In the genomic region with DNA sequence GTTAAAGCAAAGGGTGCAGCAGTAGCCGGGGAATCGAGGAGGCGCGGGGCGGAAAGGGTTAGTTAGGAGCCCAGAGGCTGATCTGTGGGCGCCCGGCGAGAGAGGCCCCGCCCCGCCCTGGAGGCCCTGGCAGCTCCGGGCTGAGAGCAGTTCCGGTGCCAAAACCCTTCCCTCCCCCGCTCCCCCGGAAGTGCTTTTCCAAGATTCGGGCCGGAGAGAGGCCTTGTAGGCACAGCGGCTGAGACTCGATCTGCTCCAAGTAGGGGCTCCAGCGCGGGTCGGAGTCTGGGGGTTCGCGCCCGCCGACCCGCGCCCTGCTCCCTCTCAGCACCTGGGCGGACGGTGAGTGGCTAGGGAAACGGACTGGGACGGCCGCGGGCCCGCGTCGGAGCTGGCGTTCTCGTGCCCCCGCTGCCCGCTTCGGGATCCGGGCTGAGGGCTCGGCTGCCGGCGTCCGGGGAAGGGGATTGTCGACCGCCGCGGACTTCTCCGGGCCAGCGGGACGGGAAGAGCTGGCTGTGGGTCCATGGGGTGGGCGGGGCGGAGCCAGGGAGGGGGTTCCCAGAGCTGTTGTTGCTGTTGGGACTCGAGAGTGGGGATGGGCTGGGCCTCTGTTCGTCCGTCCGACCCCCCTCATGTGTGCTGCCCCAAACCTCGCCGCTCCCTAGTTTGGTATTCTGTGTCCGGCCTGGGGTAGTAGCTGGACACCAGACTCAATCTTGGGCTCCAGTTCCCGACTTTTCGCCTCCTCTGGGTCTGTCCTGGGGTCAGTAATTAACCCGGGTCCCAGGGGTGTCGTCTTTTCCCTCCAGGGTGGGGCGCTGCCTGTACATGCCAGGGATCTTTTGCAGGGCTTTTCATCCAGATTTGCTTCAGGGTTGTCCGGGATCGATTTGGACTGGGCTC, we compare ENCODE assay signal across 8 cellular contexts. TPM values are rescaled to one million over a fixed set of nuclear protein-coding genes. Genes with fewer than 3 reads are reported as not detected.
A peak's percentile ranks its signal among the peaks of the same experiment; 100 is the strongest.
DNase-seq lines count a peak whose midpoint lies in the region; ATAC-seq and TF ChIP-seq lines count a peak whose summit lies in the region.

A gene with protein sequence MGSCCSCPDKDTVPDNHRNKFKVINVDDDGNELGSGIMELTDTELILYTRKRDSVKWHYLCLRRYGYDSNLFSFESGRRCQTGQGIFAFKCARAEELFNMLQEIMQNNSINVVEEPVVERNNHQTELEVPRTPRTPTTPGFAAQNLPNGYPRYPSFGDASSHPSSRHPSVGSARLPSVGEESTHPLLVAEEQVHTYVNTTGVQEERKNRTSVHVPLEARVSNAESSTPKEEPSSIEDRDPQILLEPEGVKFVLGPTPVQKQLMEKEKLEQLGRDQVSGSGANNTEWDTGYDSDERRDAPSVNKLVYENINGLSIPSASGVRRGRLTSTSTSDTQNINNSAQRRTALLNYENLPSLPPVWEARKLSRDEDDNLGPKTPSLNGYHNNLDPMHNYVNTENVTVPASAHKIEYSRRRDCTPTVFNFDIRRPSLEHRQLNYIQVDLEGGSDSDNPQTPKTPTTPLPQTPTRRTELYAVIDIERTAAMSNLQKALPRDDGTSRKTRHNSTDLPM (plus strand): TSS at position 200 of the 906 bp plus-strand sequence. CDS start 98,643 bp downstream, outside the sequence.

- H3K27me3 ChIP-seq in OCI-LY1 (ENCODE audit: insufficient read depth, low read length) = no peaks in the 10 kb centered on the region

- peak; percentile 55 for DNase-seq in DMS 273 treated with DMSO at 0.1 percent for 48 hours (lab: John Stamatoyannopoulos, UW)
- peak; percentile 95 for DNase-seq in HuH-7 (ENCODE audit: low spot score)
- peak; percentile 85 for DNase-seq in activated T-cell treated with anti-CD3 and anti-CD28 coated beads for 24 hours (ENCODE audit: low read depth)
- DNase-seq in epithelial cell of prostate (ENCODE audit: low read depth, low spot score) = peak; percentile 36
- peak; percentile 92 for DNase-seq in mucosa of gallbladder (ENCODE audit: low spot score)
- peak; percentile 61 to 63 for DNase-seq in stimulated activated CD8-positive, alpha-beta memory T cell treated with anti-CD3 and anti-CD28 coated beads, Interleukin-4, amount 100 ng/mL, for 4 hours (ENCODE audit: low read depth in 2 of 2, low spot score in 1 of 2)

- peak; percentile 30; the same call in 1 of the 2 replicates for TF ChIP-seq CTCF in OCI-LY1 (IDR thresholded peaks at IDR 0.05; ENCODE audit: low read length)

- no peaks in the 10 kb centered on the region for H4K20me1 ChIP-seq in OCI-LY1 (ENCODE audit: insufficient read depth, low read length)

- no peaks in the 10 kb centered on the region for H3F3A ChIP-seq in OCI-LY1 (ENCODE audit: insufficient read depth, low read length)

- H3K9ac ChIP-seq in OCI-LY1 (ENCODE audit: low read length) = peak within 1 kb of the TSS; percentile 92

- peak; percentile 99 for ATAC-seq in GM21515 (IDR thresholded peaks at IDR 0.05; ENCODE audit: unreplicated experiment)

- H3K27ac ChIP-seq in OCI-LY1 (ENCODE audit: low read depth, low read length, poor library complexity, severe bottlenecking) (peak within 1 kb of the TSS; percentile 44), epithelial cell of prostate (peak within 1 kb of the TSS; percentile 69)

- no peaks in the 10 kb centered on the region for H3K36me3 ChIP-seq in OCI-LY1 (ENCODE audit: insufficient read depth, low read length)

- no peaks in the 10 kb centered on the region for H3K9me3 ChIP-seq in OCI-LY1 (ENCODE audit: low read length)

- peak within 1 kb of the TSS; percentile 97 for H3K4me3 ChIP-seq in OCI-LY1 (ENCODE audit: low read depth, low read length, poor library complexity, severe bottlenecking)

- H3K4me2 ChIP-seq in OCI-LY1 (ENCODE audit: low read length) = peak within 1 kb of the TSS; percentile 99

- peaks cover 49% of the 10 kb centered on the region for H3K4me1 ChIP-seq in OCI-LY1 (ENCODE audit: insufficient read depth, low read length, severe bottlenecking)

- peaks cover 47% of the 10 kb centered on the region for H3K79me2 ChIP-seq in OCI-LY1 (ENCODE audit: insufficient read depth, low read length)

- peak within 1 kb of the TSS; percentile 96 for H2AFZ ChIP-seq in OCI-LY1 (ENCODE audit: low read length)

- H3K9me2 ChIP-seq in OCI-LY1 (ENCODE audit: low read depth, low read length) = no peaks in the 10 kb centered on the region

RNA-seq across cellular contexts. Expression of the gene that starts here (rescaled TPM):
- total RNA-seq in mucosa of gallbladder = 31.1 TPM

Comparison
In these comparisons a context has a peak if more than half of its experiments do, and no peak if none do; other contexts are left out.
1. Peak in every context shown above with its lines: DNase-seq, ATAC-seq, H3K4me3 ChIP-seq and H3K27ac ChIP-seq.
2. DNase-seq: peak in every context shown above with its lines; median percentile 95 in HuH-7; 92 in mucosa of gallbladder; 85 in activated T-cell treated with anti-CD3 and anti-CD28 coated beads for 24 hours; 62 in stimulated activated CD8-positive, alpha-beta memory T cell treated with anti-CD3 and anti-CD28 coated beads, Interleukin-4, amount 100 ng/mL, for 4 hours; 55 in DMS 273 treated with DMSO at 0.1 percent for 48 hours; 36 in epithelial cell of prostate.